Comparison of ENCODE assay signal across 1 cellular context in the genomic region with DNA sequence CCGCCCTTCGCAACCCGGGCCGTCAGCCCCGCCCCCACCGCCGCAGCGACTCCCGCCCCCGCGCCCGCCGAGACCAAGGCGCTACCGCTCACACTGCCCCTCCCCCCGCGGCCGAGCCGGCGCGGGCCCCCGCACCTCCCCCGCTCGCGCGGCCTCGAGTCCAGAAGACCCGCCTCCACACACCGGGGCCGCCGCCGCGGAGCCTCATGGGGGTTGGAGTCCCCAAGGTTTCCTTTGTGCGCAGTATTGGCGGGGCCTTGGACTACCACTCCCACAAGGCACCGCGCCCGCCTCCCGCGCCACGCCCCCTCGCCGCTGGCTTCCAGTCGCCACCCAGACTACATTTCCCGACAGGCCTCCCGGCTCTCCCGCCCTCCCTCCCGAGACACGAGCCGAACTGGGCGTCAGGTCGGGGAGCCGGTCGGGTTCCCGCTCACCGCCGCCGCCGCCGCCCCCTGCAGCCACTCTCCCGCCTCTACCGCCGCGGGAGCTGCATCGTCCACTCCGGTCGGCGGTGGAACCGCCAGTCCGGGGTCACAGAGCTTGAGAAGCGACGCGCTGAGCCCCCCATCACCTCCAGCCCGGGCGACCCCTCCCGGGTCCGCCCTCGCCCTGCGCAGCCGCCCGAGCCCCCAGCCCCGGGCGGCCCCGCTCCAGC.
TF ChIP-seq lines count a peak whose summit lies in the region.

A gene (plus strand): TSS at position 371 of the 658 bp plus-strand sequence. CDS start 336 bp downstream, outside the sequence.

TF ChIP-seq in GM12878, 131 proteins besides CTCF, POLR2A, EP300 and RAD21 (continued from another document):
- TF ChIP-seq NR2C2 (IDR thresholded peaks at IDR 0.05; ENCODE audit: borderline replicate concordance, control insufficient read depth, insufficient read length, low read depth) = no peak
- TF ChIP-seq SMAD5 (IDR thresholded peaks at IDR 0.05; ENCODE audit: low read depth) = no peak
- TF ChIP-seq SREBF1 (IDR thresholded peaks at IDR 0.05; ENCODE audit: low read length) = peak; percentile 85
- no peak for TF ChIP-seq SMC3 (IDR thresholded peaks at IDR 0.05; ENCODE audit: borderline replicate concordance, low read length)
- TF ChIP-seq, protein P1, sequence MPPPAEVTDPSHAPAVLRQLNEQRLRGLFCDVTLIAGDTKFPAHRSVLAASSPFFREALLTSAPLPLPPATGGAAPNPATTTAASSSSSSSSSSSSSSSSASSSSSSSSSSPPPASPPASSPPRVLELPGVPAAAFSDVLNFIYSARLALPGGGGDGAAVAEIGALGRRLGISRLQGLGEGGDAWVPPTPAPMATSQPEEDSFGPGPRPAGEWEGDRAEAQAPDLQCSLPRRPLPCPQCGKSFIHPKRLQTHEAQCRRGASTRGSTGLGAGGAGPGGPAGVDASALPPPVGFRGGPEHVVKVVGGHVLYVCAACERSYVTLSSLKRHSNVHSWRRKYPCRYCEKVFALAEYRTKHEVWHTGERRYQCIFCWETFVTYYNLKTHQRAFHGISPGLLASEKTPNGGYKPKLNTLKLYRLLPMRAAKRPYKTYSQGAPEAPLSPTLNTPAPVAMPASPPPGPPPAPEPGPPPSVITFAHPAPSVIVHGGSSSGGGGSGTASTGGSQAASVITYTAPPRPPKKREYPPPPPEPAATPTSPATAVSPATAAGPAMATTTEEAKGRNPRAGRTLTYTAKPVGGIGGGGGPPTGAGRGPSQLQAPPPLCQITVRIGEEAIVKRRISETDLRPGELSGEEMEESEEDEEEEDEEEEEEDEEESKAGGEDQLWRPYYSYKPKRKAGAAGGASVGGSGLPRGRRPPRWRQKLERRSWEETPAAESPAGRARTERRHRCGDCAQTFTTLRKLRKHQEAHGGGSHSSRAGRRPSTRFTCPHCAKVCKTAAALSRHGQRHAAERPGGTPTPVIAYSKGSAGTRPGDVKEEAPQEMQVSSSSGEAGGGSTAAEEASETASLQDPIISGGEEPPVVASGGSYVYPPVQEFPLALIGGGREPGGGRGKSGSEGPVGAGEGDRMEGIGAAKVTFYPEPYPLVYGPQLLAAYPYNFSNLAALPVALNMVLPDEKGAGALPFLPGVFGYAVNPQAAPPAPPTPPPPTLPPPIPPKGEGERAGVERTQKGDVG (CRISPR knock-in tag; IDR thresholded peaks at IDR 0.05) = no peak
- TF ChIP-seq ATF7 (IDR thresholded peaks at IDR 0.05; ENCODE audit: low read depth) = no peak
- peak; percentile 99 for TF ChIP-seq IKZF1 (conservative IDR thresholded peaks at IDR 0.05)
- peak; percentile 27 for TF ChIP-seq RELA (IDR thresholded peaks at IDR 0.05; ENCODE audit: borderline replicate concordance, partially characterized antibody)
- TF ChIP-seq JUNB (IDR thresholded peaks at IDR 0.05) = no peak
- TF ChIP-seq POLR2AphosphoS5 (IDR thresholded peaks at IDR 0.05; ENCODE audit: low read length) = 0 out of 2 replicates have a peak, but pooled peaks have one; percentile 39
- TF ChIP-seq IKZF2 (IDR thresholded peaks at IDR 0.05) = no peak
- TF ChIP-seq SMARCA5 (IDR thresholded peaks at IDR 0.05) = 0 out of 2 replicates have a peak, but pooled peaks have one; percentile 26
- TF ChIP-seq, protein P2, sequence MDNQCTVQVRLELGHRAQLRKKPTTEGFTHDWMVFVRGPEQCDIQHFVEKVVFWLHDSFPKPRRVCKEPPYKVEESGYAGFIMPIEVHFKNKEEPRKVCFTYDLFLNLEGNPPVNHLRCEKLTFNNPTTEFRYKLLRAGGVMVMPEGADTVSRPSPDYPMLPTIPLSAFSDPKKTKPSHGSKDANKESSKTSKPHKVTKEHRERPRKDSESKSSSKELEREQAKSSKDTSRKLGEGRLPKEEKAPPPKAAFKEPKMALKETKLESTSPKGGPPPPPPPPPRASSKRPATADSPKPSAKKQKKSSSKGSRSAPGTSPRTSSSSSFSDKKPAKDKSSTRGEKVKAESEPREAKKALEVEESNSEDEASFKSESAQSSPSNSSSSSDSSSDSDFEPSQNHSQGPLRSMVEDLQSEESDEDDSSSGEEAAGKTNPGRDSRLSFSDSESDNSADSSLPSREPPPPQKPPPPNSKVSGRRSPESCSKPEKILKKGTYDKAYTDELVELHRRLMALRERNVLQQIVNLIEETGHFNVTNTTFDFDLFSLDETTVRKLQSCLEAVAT (IDR thresholded peaks at IDR 0.05) = no peak
- TF ChIP-seq, protein P3, sequence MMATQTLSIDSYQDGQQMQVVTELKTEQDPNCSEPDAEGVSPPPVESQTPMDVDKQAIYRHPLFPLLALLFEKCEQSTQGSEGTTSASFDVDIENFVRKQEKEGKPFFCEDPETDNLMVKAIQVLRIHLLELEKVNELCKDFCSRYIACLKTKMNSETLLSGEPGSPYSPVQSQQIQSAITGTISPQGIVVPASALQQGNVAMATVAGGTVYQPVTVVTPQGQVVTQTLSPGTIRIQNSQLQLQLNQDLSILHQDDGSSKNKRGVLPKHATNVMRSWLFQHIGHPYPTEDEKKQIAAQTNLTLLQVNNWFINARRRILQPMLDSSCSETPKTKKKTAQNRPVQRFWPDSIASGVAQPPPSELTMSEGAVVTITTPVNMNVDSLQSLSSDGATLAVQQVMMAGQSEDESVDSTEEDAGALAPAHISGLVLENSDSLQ (IDR thresholded peaks at IDR 0.05) = peak; percentile 10; the same call in 1 of the 2 replicates
- TF ChIP-seq DPF2 (IDR thresholded peaks at IDR 0.05) = 0 out of 2 replicates have a peak, but pooled peaks have one; percentile 21
- peak; percentile 88 for TF ChIP-seq CREM (IDR thresholded peaks at IDR 0.05; ENCODE audit: low read depth)
- peak; percentile 57; the same call in 1 of the 2 replicates for TF ChIP-seq YY1 (IDR thresholded peaks at IDR 0.05; ENCODE audit: low read depth, low read length)
- TF ChIP-seq LARP7 (IDR thresholded peaks at IDR 0.05) = no peak
- TF ChIP-seq, protein P4, sequence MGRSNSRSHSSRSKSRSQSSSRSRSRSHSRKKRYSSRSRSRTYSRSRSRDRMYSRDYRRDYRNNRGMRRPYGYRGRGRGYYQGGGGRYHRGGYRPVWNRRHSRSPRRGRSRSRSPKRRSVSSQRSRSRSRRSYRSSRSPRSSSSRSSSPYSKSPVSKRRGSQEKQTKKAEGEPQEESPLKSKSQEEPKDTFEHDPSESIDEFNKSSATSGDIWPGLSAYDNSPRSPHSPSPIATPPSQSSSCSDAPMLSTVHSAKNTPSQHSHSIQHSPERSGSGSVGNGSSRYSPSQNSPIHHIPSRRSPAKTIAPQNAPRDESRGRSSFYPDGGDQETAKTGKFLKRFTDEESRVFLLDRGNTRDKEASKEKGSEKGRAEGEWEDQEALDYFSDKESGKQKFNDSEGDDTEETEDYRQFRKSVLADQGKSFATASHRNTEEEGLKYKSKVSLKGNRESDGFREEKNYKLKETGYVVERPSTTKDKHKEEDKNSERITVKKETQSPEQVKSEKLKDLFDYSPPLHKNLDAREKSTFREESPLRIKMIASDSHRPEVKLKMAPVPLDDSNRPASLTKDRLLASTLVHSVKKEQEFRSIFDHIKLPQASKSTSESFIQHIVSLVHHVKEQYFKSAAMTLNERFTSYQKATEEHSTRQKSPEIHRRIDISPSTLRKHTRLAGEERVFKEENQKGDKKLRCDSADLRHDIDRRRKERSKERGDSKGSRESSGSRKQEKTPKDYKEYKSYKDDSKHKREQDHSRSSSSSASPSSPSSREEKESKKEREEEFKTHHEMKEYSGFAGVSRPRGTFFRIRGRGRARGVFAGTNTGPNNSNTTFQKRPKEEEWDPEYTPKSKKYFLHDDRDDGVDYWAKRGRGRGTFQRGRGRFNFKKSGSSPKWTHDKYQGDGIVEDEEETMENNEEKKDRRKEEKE (IDR thresholded peaks at IDR 0.05) = no peak
- TF ChIP-seq CREB1 (IDR thresholded peaks at IDR 0.05; ENCODE audit: low read depth) = peak; percentile 78
- TF ChIP-seq MTA3 (IDR thresholded peaks at IDR 0.05; ENCODE audit: borderline replicate concordance, low read length) = no peak
- TF ChIP-seq RB1 (IDR thresholded peaks at IDR 0.05; ENCODE audit: borderline replicate concordance) = peak; percentile 58; the same call in 1 of the 2 replicates
- TF ChIP-seq, protein P5, sequence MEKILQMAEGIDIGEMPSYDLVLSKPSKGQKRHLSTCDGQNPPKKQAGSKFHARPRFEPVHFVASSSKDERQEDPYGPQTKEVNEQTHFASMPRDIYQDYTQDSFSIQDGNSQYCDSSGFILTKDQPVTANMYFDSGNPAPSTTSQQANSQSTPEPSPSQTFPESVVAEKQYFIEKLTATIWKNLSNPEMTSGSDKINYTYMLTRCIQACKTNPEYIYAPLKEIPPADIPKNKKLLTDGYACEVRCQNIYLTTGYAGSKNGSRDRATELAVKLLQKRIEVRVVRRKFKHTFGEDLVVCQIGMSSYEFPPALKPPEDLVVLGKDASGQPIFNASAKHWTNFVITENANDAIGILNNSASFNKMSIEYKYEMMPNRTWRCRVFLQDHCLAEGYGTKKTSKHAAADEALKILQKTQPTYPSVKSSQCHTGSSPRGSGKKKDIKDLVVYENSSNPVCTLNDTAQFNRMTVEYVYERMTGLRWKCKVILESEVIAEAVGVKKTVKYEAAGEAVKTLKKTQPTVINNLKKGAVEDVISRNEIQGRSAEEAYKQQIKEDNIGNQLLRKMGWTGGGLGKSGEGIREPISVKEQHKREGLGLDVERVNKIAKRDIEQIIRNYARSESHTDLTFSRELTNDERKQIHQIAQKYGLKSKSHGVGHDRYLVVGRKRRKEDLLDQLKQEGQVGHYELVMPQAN (conservative IDR thresholded peaks at IDR 0.05) = peak; percentile 69
- TF ChIP-seq NR2C1 (IDR thresholded peaks at IDR 0.05) = peak; percentile 78
- peak; percentile 93 for TF ChIP-seq CHD2 (IDR thresholded peaks at IDR 0.05; ENCODE audit: borderline replicate concordance, low read depth, low read length)
- TF ChIP-seq SUZ12 (IDR thresholded peaks at IDR 0.05; ENCODE audit: unreplicated experiment) = no peak
- TF ChIP-seq MXI1 (IDR thresholded peaks at IDR 0.05; ENCODE audit: low read depth, low read length) = peak; percentile 32
- TF ChIP-seq SIX5 (IDR thresholded peaks at IDR 0.05; ENCODE audit: low read depth, low read length, severe bottlenecking) = peak; percentile 96
- peak; percentile 33 for TF ChIP-seq RUNX3 (IDR thresholded peaks at IDR 0.05; ENCODE audit: low read length)
- TF ChIP-seq MYC (IDR thresholded peaks at IDR 0.05; ENCODE audit: insufficient read depth, insufficient read length, insufficient replicate concordance, low read length, severe bottlenecking) = peak; percentile 41
- TF ChIP-seq, protein P6, sequence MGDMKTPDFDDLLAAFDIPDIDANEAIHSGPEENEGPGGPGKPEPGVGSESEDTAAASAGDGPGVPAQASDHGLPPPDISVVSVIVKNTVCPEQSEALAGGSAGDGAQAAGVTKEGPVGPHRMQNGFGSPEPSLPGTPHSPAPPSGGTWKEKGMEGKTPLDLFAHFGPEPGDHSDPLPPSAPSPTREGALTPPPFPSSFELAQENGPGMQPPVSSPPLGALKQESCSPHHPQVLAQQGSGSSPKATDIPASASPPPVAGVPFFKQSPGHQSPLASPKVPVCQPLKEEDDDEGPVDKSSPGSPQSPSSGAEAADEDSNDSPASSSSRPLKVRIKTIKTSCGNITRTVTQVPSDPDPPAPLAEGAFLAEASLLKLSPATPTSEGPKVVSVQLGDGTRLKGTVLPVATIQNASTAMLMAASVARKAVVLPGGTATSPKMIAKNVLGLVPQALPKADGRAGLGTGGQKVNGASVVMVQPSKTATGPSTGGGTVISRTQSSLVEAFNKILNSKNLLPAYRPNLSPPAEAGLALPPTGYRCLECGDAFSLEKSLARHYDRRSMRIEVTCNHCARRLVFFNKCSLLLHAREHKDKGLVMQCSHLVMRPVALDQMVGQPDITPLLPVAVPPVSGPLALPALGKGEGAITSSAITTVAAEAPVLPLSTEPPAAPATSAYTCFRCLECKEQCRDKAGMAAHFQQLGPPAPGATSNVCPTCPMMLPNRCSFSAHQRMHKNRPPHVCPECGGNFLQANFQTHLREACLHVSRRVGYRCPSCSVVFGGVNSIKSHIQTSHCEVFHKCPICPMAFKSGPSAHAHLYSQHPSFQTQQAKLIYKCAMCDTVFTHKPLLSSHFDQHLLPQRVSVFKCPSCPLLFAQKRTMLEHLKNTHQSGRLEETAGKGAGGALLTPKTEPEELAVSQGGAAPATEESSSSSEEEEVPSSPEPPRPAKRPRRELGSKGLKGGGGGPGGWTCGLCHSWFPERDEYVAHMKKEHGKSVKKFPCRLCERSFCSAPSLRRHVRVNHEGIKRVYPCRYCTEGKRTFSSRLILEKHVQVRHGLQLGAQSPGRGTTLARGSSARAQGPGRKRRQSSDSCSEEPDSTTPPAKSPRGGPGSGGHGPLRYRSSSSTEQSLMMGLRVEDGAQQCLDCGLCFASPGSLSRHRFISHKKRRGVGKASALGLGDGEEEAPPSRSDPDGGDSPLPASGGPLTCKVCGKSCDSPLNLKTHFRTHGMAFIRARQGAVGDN (IDR thresholded peaks at IDR 0.05) = 0 out of 2 replicates have a peak, but pooled peaks have one; percentile 0
- TF ChIP-seq, protein P7, sequence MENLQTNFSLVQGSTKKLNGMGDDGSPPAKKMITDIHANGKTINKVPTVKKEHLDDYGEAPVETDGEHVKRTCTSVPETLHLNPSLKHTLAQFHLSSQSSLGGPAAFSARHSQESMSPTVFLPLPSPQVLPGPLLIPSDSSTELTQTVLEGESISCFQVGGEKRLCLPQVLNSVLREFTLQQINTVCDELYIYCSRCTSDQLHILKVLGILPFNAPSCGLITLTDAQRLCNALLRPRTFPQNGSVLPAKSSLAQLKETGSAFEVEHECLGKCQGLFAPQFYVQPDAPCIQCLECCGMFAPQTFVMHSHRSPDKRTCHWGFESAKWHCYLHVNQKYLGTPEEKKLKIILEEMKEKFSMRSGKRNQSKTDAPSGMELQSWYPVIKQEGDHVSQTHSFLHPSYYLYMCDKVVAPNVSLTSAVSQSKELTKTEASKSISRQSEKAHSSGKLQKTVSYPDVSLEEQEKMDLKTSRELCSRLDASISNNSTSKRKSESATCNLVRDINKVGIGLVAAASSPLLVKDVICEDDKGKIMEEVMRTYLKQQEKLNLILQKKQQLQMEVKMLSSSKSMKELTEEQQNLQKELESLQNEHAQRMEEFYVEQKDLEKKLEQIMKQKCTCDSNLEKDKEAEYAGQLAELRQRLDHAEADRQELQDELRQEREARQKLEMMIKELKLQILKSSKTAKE (IDR thresholded peaks at IDR 0.05; ENCODE audit: low read depth, poor library complexity, severe bottlenecking) = no peak
- peak; percentile 98 for TF ChIP-seq HCFC1 (IDR thresholded peaks at IDR 0.05; ENCODE audit: low read length)
